Comparison of ENCODE assay signal across 16 cellular contexts in genomic region chr9:123865226-123865625, GRCh38.
DNase-seq lines count a peak whose midpoint lies in the region; ATAC-seq and TF ChIP-seq lines count a peak whose summit lies in the region.
"Had no signal": no experiment of that assay in that cellular context is flagged by ENCODE, and none has a peak within 500 bp of the region (broad histone marks: within the 10 kb centered on the region; RNA-seq: fewer than 3 reads in every experiment).

No MANE protein-coding gene starts in this region.

- peak; percentile 18 for DNase-seq in G401 (ENCODE audit: low spot score)
- peak; percentile 22 for DNase-seq in left ventricle myocardium inferior
- peak; percentile 6 for DNase-seq in putamen (ENCODE audit: low spot score)
- DNase-seq in NCI-H1092 (lab: John Stamatoyannopoulos, UW), result no peak
- no peak for DNase-seq in NCI-H1436 (lab: John Stamatoyannopoulos, UW)
- no peak for DNase-seq in GM03348 (ENCODE audit: low spot score)
- no peak for DNase-seq in left colon
- DNase-seq: CD8-positive, alpha-beta memory T cell; MG63; NCI-H1105; NCI-H187; NCI-H2171; NCI-H774; SHP77 treated with DMSO at 0.1 percent for 48 hours had no signal

- in situ Hi-C loops in G401 (cut with HindIII; ENCODE audit: low sequenced_read_pairs), result no loop called here

- no peak for ATAC-seq in left colon
- ATAC-seq: Panc1 had no signal

- H3K27ac ChIP-seq in angular gyrus (ENCODE audit: low read depth, low read length) (peak overlapping the region; percentile 15), left ventricle myocardium inferior (replicated peaks) (peak overlapping the region; percentile 62)

- no peaks in the 10 kb centered on the region for H3K27me3 ChIP-seq in left ventricle myocardium inferior (ENCODE audit: low read depth)
- H3K27me3 ChIP-seq: MG63 had no signal

- H3K9me3 ChIP-seq in left ventricle myocardium inferior (replicated peaks), result no peaks in the 10 kb centered on the region
- H3K9me3 ChIP-seq: MG63 had no signal

- H3K36me3 ChIP-seq in left ventricle myocardium inferior, result no peaks in the 10 kb centered on the region
- H3K36me3 ChIP-seq: MG63 had no signal

- intact Hi-C loops in left ventricle myocardium inferior (cut with micrococcal nuclease) (no loop called here), left colon (cut with DNase I, micrococcal nuclease) (no loop called here)

- H3K4me3 ChIP-seq in left ventricle myocardium inferior, result no peak overlapping the region
- H3K4me3 ChIP-seq: MG63 had no signal

- no peak for TF ChIP-seq CTCF in left ventricle myocardium inferior (IDR thresholded peaks at IDR 0.05; ENCODE audit: borderline replicate concordance)

- peaks cover 43% of the 10 kb centered on the region for H3K4me1 ChIP-seq in left ventricle myocardium inferior

Comparison
In these comparisons a context has a peak if more than half of its experiments do, and no peak if none do; other contexts are left out.
1. DNase-seq: peak in G401 (single experiment), left ventricle myocardium inferior (single experiment) and putamen (single experiment); none in NCI-H1092 (single experiment), NCI-H1436 (single experiment), GM03348 (single experiment) and left colon (0 of 2).